Comparison of ENCODE assay signal across 17 cellular contexts in genomic region chr6:150038202-150038830, GRCh38. TPM values are rescaled to one million over a fixed set of nuclear protein-coding genes. Genes with fewer than 3 reads are reported as not detected.
DNase-seq lines count a peak whose midpoint lies in the region; ATAC-seq and TF ChIP-seq lines count a peak whose summit lies in the region.
"Had no signal": no experiment of that assay in that cellular context is flagged by ENCODE, and none has a peak within 500 bp of the region (broad histone marks: within the 10 kb centered on the region; RNA-seq: fewer than 3 reads in every experiment).

No MANE protein-coding gene starts in this region.

- H3K27me3 ChIP-seq in BJ (ENCODE audit: control insufficient read depth, insufficient read depth, low read length), result peaks cover 53% of the 10 kb centered on the region
- H3K27me3 ChIP-seq in HCT116 (ENCODE audit: insufficient read depth, low read length), result no peaks in the 10 kb centered on the region
- H3K27me3 ChIP-seq in Karpas-422 (ENCODE audit: low read length), result no peaks in the 10 kb centered on the region

- ATAC-seq in HCT116, result peak; percentile 38; the same call in 1 of the 2 replicates
- no peak for ATAC-seq in naive thymus-derived CD8-positive, alpha-beta T cell
- no peak for ATAC-seq in left colon

- intact Hi-C loops in HCT116 (cut with micrococcal nuclease) (no loop called here), left colon (cut with DNase I, micrococcal nuclease) (loop anchor here in 1 of 2 donors (10.0 kb wide), 1 partner anchor 204 kb away; no protein-coding TSS in a partner anchor)

- H3K4me1 Mint-ChIP-seq in naive thymus-derived CD8-positive, alpha-beta T cell, result peaks cover 8 to 19% (median 12%) of the 10 kb centered on the region in 4 donors

- peaks cover 44 to 99% (median 70%) of the 10 kb centered on the region in 5 donors for H3K27me3 Mint-ChIP-seq in naive thymus-derived CD8-positive, alpha-beta T cell

- H3K79me2 ChIP-seq in HCT116 (ENCODE audit: insufficient read depth, low read length) (no peaks in the 10 kb centered on the region), Karpas-422 (ENCODE audit: low read length) (no peaks in the 10 kb centered on the region)

- H3K27ac ChIP-seq in HCT116 (ENCODE audit: low read depth, low read length) (no peak overlapping the region), Karpas-422 (ENCODE audit: low read length) (no peak overlapping the region)

- no peak overlapping the region for H2AFZ ChIP-seq in HCT116 (ENCODE audit: low read depth, low read length, poor library complexity, severe bottlenecking)
- H2AFZ ChIP-seq in Karpas-422 (ENCODE audit: low read length), result no peak overlapping the region

- peak overlapping the region in 8 of 10 donors; percentile 2 to 80 (median 42) for H3K4me3 Mint-ChIP-seq in naive thymus-derived CD8-positive, alpha-beta T cell
- H3K4me3 Mint-ChIP-seq: activated T-cell treated with anti-CD3 and anti-CD28 coated beads, Interleukin-2, amount 50 U/mL, for 4 hours; CD4-positive, alpha-beta T cell had no signal

- H4K20me1 ChIP-seq in HCT116 (ENCODE audit: insufficient read depth) (no peaks in the 10 kb centered on the region), Karpas-422 (ENCODE audit: insufficient read depth, low read depth, low read length) (no peaks in the 10 kb centered on the region)

- no peaks in the 10 kb centered on the region for H3K9me3 Mint-ChIP-seq in naive thymus-derived CD8-positive, alpha-beta T cell
- H3K9me3 Mint-ChIP-seq: activated B cell treated with CpG ODN at 0.5 μM for 24 hours; activated T-cell treated with anti-CD3 and anti-CD28 coated beads, Interleukin-2, amount 50 U/mL, for 4 hours; CD4-positive, alpha-beta T cell; central memory CD8-positive, alpha-beta T cell had no signal

- H3K9me3 ChIP-seq in HCT116 (ENCODE audit: control insufficient read depth in 1 of 2, insufficient read depth in 1 of 2, low read depth in 1 of 2, low read length in 2 of 2), result no peaks in the 10 kb centered on the region
- H3K9me3 ChIP-seq in Karpas-422 (ENCODE audit: low read length), result no peaks in the 10 kb centered on the region

- no peak overlapping the region for H3K4me2 ChIP-seq in HCT116 (ENCODE audit: low read length)
- no peak overlapping the region for H3K4me2 ChIP-seq in Karpas-422 (ENCODE audit: low read depth, low read length, poor library complexity, severe bottlenecking)

- H3K27ac Mint-ChIP-seq in naive thymus-derived CD8-positive, alpha-beta T cell, result peak overlapping the region in 1 of 10 donors; percentile 31
- H3K27ac Mint-ChIP-seq: activated B cell treated with CpG ODN at 0.5 μM for 24 hours; CD4-positive, alpha-beta T cell had no signal

- H3K9me2 ChIP-seq in HCT116 (ENCODE audit: insufficient read depth) (no peaks in the 10 kb centered on the region), Karpas-422 (replicated peaks; ENCODE audit: insufficient read depth, low read length) (no peaks in the 10 kb centered on the region)

- H3K36me3 Mint-ChIP-seq in naive thymus-derived CD8-positive, alpha-beta T cell, result peaks cover 0 to 6% (median 1%) of the 10 kb centered on the region in 3 donors

- no peaks in the 10 kb centered on the region for H3K4me1 ChIP-seq in HCT116 (ENCODE audit: control insufficient read depth in 1 of 2, insufficient read depth in 2 of 2, low read length in 2 of 2)
- no peaks in the 10 kb centered on the region for H3K4me1 ChIP-seq in Karpas-422 (ENCODE audit: low read length)

- H3K4me3 ChIP-seq in BJ (ENCODE audit: low read depth, low read length) (no peak overlapping the region), HCT116 (replicated peaks in 1 of 2; ENCODE audit: low read depth in 1 of 2, low read length in 2 of 2) (no peak overlapping the region), epithelial cell of esophagus (ENCODE audit: low read length) (no peak overlapping the region), Karpas-422 (ENCODE audit: low read length) (no peak overlapping the region)

- no peak overlapping the region for H3K9ac ChIP-seq in HCT116 (ENCODE audit: low read length)
- no peak overlapping the region for H3K9ac ChIP-seq in Karpas-422 (ENCODE audit: low read length)

- TF ChIP-seq POLR2A in HCT116 (IDR thresholded peaks at IDR 0.05; ENCODE audit: borderline replicate concordance, extremely low read depth, insufficient read depth, insufficient read length), result no peak

- BruUV-seq in HCT116 (replicated peaks; lab: Mats Ljungman, UMichigan), result no TSS peak

- TF ChIP-seq CTCF in BJ (IDR thresholded peaks at IDR 0.05; ENCODE audit: insufficient read depth, low read depth, low read length) (0 out of 2 replicates have a peak, but pooled peaks have one; percentile 3), HCT116 (IDR thresholded peaks at IDR 0.05 in 2 of 3, conservative IDR thresholded peaks at IDR 0.05 in 1 of 3; ENCODE audit: borderline replicate concordance in 1 of 3, insufficient read depth in 1 of 3, low read depth in 2 of 3, low read length in 2 of 3) (no peak), epithelial cell of esophagus (IDR thresholded peaks at IDR 0.05; ENCODE audit: insufficient read depth, low read depth, low read length, missing control alignments) (peak; percentile 34)

- RAD21 ChIA-PET in HCT116 (lab: Charles Lee; ENCODE audit: low non-redundant PET in 1 of 2, low total read pairs in 2 of 2, uncharacterized antibody in 2 of 2, unreplicated experiment in 2 of 2), result no interaction called here

- TF ChIP-seq RAD21 in HCT116 (IDR thresholded peaks at IDR 0.05; ENCODE audit: low read depth), result no peak

- no peak for DNase-seq in BJ (ENCODE audit: low read depth)
- no peak for DNase-seq in HCT116 (ENCODE audit: low read depth, low spot score)
- DNase-seq in epithelial cell of esophagus (ENCODE audit: low read depth), result peak; percentile 34
- DNase-seq in naive thymus-derived CD8-positive, alpha-beta T cell, result no peak
- DNase-seq in Karpas-422, result no peak
- DNase-seq in left colon, result no peak
- no peak for DNase-seq in hepatic stellate cell (ENCODE audit: low spot score)
- DNase-seq in NCI-H82 treated with DMSO at 0.1 percent for 48 hours (lab: John Stamatoyannopoulos, UW; ENCODE audit: unreplicated experiment), result no peak
- DNase-seq: activated B cell treated with CpG ODN at 0.5 μM for 24 hours; activated T-cell treated with anti-CD3 and anti-CD28 coated beads, Interleukin-2, amount 50 U/mL, for 4 hours; CD4-positive, alpha-beta T cell; foreskin melanocyte; KG1; NCI-H2107 had no signal

- H3K36me3 ChIP-seq in BJ (ENCODE audit: control insufficient read depth, insufficient read depth, low read length), result no peaks in the 10 kb centered on the region
- no peaks in the 10 kb centered on the region for H3K36me3 ChIP-seq in HCT116 (ENCODE audit: control insufficient read depth in 1 of 2, insufficient read depth in 2 of 2, low read length in 2 of 2)
- no peaks in the 10 kb centered on the region for H3K36me3 ChIP-seq in Karpas-422 (ENCODE audit: insufficient read depth, low read length)

- POLR2A ChIA-PET in BJ (lab: Charles Lee) (no interaction called here), HCT116 (lab: Charles Lee) (no interaction called here)
- POLR2A ChIA-PET in naive thymus-derived CD8-positive, alpha-beta T cell (lab: Charles Lee), result no interaction called here

- CTCF ChIA-PET in BJ (lab: Yijun Ruan, JAX) (no interaction called here), HCT116 (lab: Charles Lee) (no interaction called here)

TF ChIP-seq in HCT116, 20 proteins besides CTCF, POLR2A, EP300 and RAD21 (continues in another document):
- TF ChIP-seq REST (IDR thresholded peaks at IDR 0.05; ENCODE audit: low read depth) (no peak), FOSL1 (IDR thresholded peaks at IDR 0.05; ENCODE audit: low read depth) (no peak), SRF (IDR thresholded peaks at IDR 0.05; ENCODE audit: low read depth) (no peak), CBX3 (IDR thresholded peaks at IDR 0.05; ENCODE audit: low read depth) (no peak), SP1 (IDR thresholded peaks at IDR 0.05; ENCODE audit: low read depth) (no peak), ZFX (IDR thresholded peaks at IDR 0.05) (no peak)

RNA-seq across cellular contexts. Expression of gene RAET1L, which starts 13.0 kb away (rescaled TPM):
- polyA plus RNA-seq in BJ (2011; rRNA removed), result not detected in 2 replicates
- not detected in 2 replicates for polyA minus RNA-seq in BJ (2011; rRNA and poly(A)+ RNA removed)
- total RNA-seq in HCT116 (2021; ENCODE audit: unreplicated experiment), result 1.5 TPM
- polyA plus RNA-seq in HCT116 (2012), result 3.2 and 3.3 TPM in 2 replicates
- not detected for total RNA-seq in naive thymus-derived CD8-positive, alpha-beta T cell
- not detected for polyA plus RNA-seq in naive thymus-derived CD8-positive, alpha-beta T cell
- total RNA-seq in Karpas-422 (2014; rRNA removed; shearing (Covaris generic); ENCODE audit: low replicate concordance), result not detected in 2 replicates
- not detected for total RNA-seq in left colon
- total RNA-seq: activated B cell treated with CpG ODN at 0.5 μM for 24 hours; activated T-cell treated with anti-CD3 and anti-CD28 coated beads, Interleukin-2, amount 50 U/mL, for 4 hours; CD4-positive, alpha-beta T cell; skeletal muscle tissue; ureter had no signal

RNA-seq across cellular contexts. Expression of gene ULBP3, which starts 30.6 kb away (rescaled TPM):
- 5.6 and 6.0 TPM in 2 replicates for polyA plus RNA-seq in BJ (2011; rRNA removed)
- 3.5 and 5.1 TPM in 2 replicates for polyA minus RNA-seq in BJ (2011; rRNA and poly(A)+ RNA removed)
- total RNA-seq in HCT116 (2021; ENCODE audit: unreplicated experiment) (18.4 TPM), left colon (1 to 10 TPM; 1.2 to 1.5 TPM)
- polyA plus RNA-seq in HCT116 (2012), result 15.5 and 17.7 TPM in 2 replicates
- total RNA-seq in naive thymus-derived CD8-positive, alpha-beta T cell, result under 1 TPM in 1 of 2 experiments, not detected in 1; 0.93 TPM
- polyA plus RNA-seq in naive thymus-derived CD8-positive, alpha-beta T cell, result 1 to 10 TPM in 1 of 3 donors, under 1 TPM in 1, not detected in 1; 0.40 to 1.3 TPM
- 1.7 and 3.5 TPM in 2 replicates for total RNA-seq in Karpas-422 (2014; rRNA removed; shearing (Covaris generic); ENCODE audit: low replicate concordance)

Comparison
In these comparisons a context has a peak if more than half of its experiments do, and no peak if none do; other contexts are left out.
1. CTCF ChIP-seq: peak in BJ (single experiment) and epithelial cell of esophagus (single experiment); none in HCT116 (0 of 3).